Comparison of ENCODE assay signal across 8 cellular contexts in the genomic region with DNA sequence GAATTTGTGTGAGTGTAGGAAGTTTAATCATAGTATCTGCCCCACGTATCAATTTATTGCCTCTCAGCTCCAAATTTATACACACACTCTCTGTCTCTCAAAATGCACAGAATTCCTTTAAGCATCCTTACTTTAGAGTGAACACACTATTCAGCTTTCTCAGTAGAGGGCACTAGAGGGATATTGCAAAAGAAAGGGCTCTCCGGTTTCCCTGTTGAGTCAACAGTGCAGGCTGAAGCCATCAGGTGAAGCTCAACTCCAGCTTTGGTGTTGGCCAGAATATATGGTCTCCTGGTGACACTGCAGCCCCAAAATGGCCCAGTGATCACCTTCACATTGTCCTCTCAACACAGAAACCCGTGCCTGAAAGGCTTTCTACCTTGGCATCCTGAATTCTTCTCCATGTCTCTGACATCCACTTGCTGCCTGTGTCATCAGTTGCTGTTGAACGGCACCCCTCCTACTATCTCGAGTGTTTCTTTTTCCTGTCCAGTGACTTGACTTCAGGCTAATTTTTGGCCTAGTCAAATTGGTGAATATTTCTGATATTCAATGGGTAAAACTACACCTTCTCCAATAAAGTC.
A peak's percentile ranks its signal among the peaks of the same experiment; 100 is the strongest.
DNase-seq lines count a peak whose midpoint lies in the region; ATAC-seq and TF ChIP-seq lines count a peak whose summit lies in the region.

No MANE protein-coding gene starts in this region.

- in situ Hi-C loops in Panc1 (cut with HindIII; ENCODE audit: low pct_unique_long_range_greater_than_20kb, low sequenced_read_pairs) = no loop called here

- no TSS peak for BruUV-seq in Panc1 (replicated peaks; lab: Mats Ljungman, UMichigan)

- no peak overlapping the region for H3K27ac Mint-ChIP-seq in activated T-helper 2 cell treated with anti-CD3 and anti-CD28 coated beads, Interferon-gamma antibody, Interleukin-2, Interleukin-4, amounts not matched to agents 10 μg/mL and 5 μg/mL and 100 μg/mL, durations not matched to agents 14 hours and 24 hours and 36 hours
- H3K27ac Mint-ChIP-seq in activated naive CD4-positive, alpha-beta T cell treated with anti-CD3 and anti-CD28 coated beads for 36 hours = no peak overlapping the region

- TF ChIP-seq POLR2A in upper lobe of left lung (IDR thresholded peaks at IDR 0.05) = no peak

- no peaks in the 10 kb centered on the region for H3K4me1 ChIP-seq in Panc1 (ENCODE audit: control insufficient read depth, insufficient read depth, low read length)
- no peaks in the 10 kb centered on the region for H3K4me1 ChIP-seq in cardiac muscle cell (ENCODE audit: low read depth)
- H3K4me1 ChIP-seq in upper lobe of left lung = no peaks in the 10 kb centered on the region

- H3K4me3 ChIP-seq in GM12875 (ENCODE audit: low read depth, low read length) (no peak overlapping the region), Panc1 (ENCODE audit: low read depth in 2 of 2, low read length in 2 of 2) (no peak overlapping the region), cardiac muscle cell (no peak overlapping the region), upper lobe of left lung (no peak overlapping the region)

- peaks cover 5% of the 10 kb centered on the region for H3K9me3 Mint-ChIP-seq in activated T-helper 2 cell treated with anti-CD3 and anti-CD28 coated beads, Interferon-gamma antibody, Interleukin-2, Interleukin-4, amounts not matched to agents 10 μg/mL and 5 μg/mL and 100 μg/mL, durations not matched to agents 14 hours and 24 hours and 36 hours
- H3K9me3 Mint-ChIP-seq in activated naive CD4-positive, alpha-beta T cell treated with anti-CD3 and anti-CD28 coated beads for 36 hours = peaks cover under 1% of the 10 kb centered on the region

- intact Hi-C loops in Panc1 (cut with micrococcal nuclease; ENCODE audit: unreplicated experiment) = no loop called here
- intact Hi-C loops in activated T-helper 2 cell treated with anti-CD3 and anti-CD28 coated beads, Interferon-gamma antibody, Interleukin-2, Interleukin-4, amounts not matched to agents 10 μg/mL and 5 μg/mL and 100 μg/mL, durations not matched to agents 14 hours and 24 hours and 36 hours (cut with micrococcal nuclease) = no loop called here
- intact Hi-C loops in activated naive CD4-positive, alpha-beta T cell treated with anti-CD3 and anti-CD28 coated beads for 36 hours (cut with micrococcal nuclease) = loop anchor here (2.0 kb wide), 1 partner anchor 817 kb away; no protein-coding TSS in a partner anchor

- H3K4me1 Mint-ChIP-seq in activated T-helper 2 cell treated with anti-CD3 and anti-CD28 coated beads, Interferon-gamma antibody, Interleukin-2, Interleukin-4, amounts not matched to agents 10 μg/mL and 5 μg/mL and 100 μg/mL, durations not matched to agents 14 hours and 24 hours and 36 hours (ENCODE audit: low read depth) = no peaks in the 10 kb centered on the region
- no peaks in the 10 kb centered on the region for H3K4me1 Mint-ChIP-seq in activated naive CD4-positive, alpha-beta T cell treated with anti-CD3 and anti-CD28 coated beads for 36 hours (ENCODE audit: low read depth)

- WGBS in upper lobe of left lung, 2 donors = 28% methylated on average over 5 of the region's 5 CpGs

- H3K27ac ChIP-seq in Panc1 (ENCODE audit: low read length) (no peak overlapping the region), cardiac muscle cell (no peak overlapping the region), upper lobe of left lung (no peak overlapping the region)

- TF ChIP-seq EP300 in upper lobe of left lung (IDR thresholded peaks at IDR 0.05) = no peak

- DNase-seq in HuH-7 (ENCODE audit: low spot score) (peak; percentile 39), Panc1 (ENCODE audit: low read depth, low spot score) (peak; percentile 7), cardiac muscle cell (ENCODE audit: low read depth in 1 of 2, low spot score in 1 of 2) (peak; percentile 37 to 73), upper lobe of left lung (no peak)
- DNase-seq in activated T-helper 2 cell treated with anti-CD3 and anti-CD28 coated beads, Interferon-gamma antibody, Interleukin-2, Interleukin-4, amounts not matched to agents 10 μg/mL and 5 μg/mL and 100 μg/mL, durations not matched to agents 14 hours and 24 hours and 36 hours (ENCODE audit: low spot score) = no peak
- DNase-seq in activated naive CD4-positive, alpha-beta T cell treated with anti-CD3 and anti-CD28 coated beads for 36 hours = no peak

- CTCF ChIA-PET in Panc1 (lab: Charles Lee) = no interaction called here
- CTCF ChIA-PET in activated naive CD4-positive, alpha-beta T cell treated with anti-CD3 and anti-CD28 coated beads for 36 hours (lab: Charles Lee) = no interaction called here

- no peak overlapping the region for H3K4me3 Mint-ChIP-seq in activated T-helper 2 cell treated with anti-CD3 and anti-CD28 coated beads, Interferon-gamma antibody, Interleukin-2, Interleukin-4, amounts not matched to agents 10 μg/mL and 5 μg/mL and 100 μg/mL, durations not matched to agents 14 hours and 24 hours and 36 hours (ENCODE audit: low read depth)
- H3K4me3 Mint-ChIP-seq in activated naive CD4-positive, alpha-beta T cell treated with anti-CD3 and anti-CD28 coated beads for 36 hours = no peak overlapping the region

- H3K9me3 ChIP-seq in Panc1 (ENCODE audit: control insufficient read depth, insufficient read depth, low read depth, low read length) = no peaks in the 10 kb centered on the region
- H3K9me3 ChIP-seq in cardiac muscle cell (ENCODE audit: low read depth) = no peaks in the 10 kb centered on the region
- H3K9me3 ChIP-seq in upper lobe of left lung = no peaks in the 10 kb centered on the region

- POLR2A ChIA-PET in Panc1 (lab: Charles Lee) = no interaction called here

- peak; percentile 35; the same call in 1 of the 2 replicates for TF ChIP-seq CTCF in GM12875 (IDR thresholded peaks at IDR 0.05; ENCODE audit: borderline replicate concordance, insufficient read depth, low read depth, low read length)
- TF ChIP-seq CTCF in Panc1 (IDR thresholded peaks at IDR 0.05) = peak; percentile 54
- peak; percentile 57 for TF ChIP-seq CTCF in cardiac muscle cell (IDR thresholded peaks at IDR 0.05; ENCODE audit: low read depth, low read length)
- peak in 4 of 6 experiments; percentile 11 to 38 (median 30) for TF ChIP-seq CTCF in upper lobe of left lung (IDR thresholded peaks at IDR 0.05)

- no peaks in the 10 kb centered on the region for H3K36me3 Mint-ChIP-seq in activated T-helper 2 cell treated with anti-CD3 and anti-CD28 coated beads, Interferon-gamma antibody, Interleukin-2, Interleukin-4, amounts not matched to agents 10 μg/mL and 5 μg/mL and 100 μg/mL, durations not matched to agents 14 hours and 24 hours and 36 hours (ENCODE audit: low read depth)
- no peaks in the 10 kb centered on the region for H3K36me3 Mint-ChIP-seq in activated naive CD4-positive, alpha-beta T cell treated with anti-CD3 and anti-CD28 coated beads for 36 hours (ENCODE audit: low read depth)

- H3K27me3 Mint-ChIP-seq in activated T-helper 2 cell treated with anti-CD3 and anti-CD28 coated beads, Interferon-gamma antibody, Interleukin-2, Interleukin-4, amounts not matched to agents 10 μg/mL and 5 μg/mL and 100 μg/mL, durations not matched to agents 14 hours and 24 hours and 36 hours (ENCODE audit: low read depth) = no peaks in the 10 kb centered on the region
- H3K27me3 Mint-ChIP-seq in activated naive CD4-positive, alpha-beta T cell treated with anti-CD3 and anti-CD28 coated beads for 36 hours (ENCODE audit: low read depth) = no peaks in the 10 kb centered on the region

- H3K27me3 ChIP-seq in Panc1 (ENCODE audit: control insufficient read depth, insufficient read depth, low read length) (no peaks in the 10 kb centered on the region), cardiac muscle cell (no peaks in the 10 kb centered on the region), upper lobe of left lung (no peaks in the 10 kb centered on the region)

- H3K36me3 ChIP-seq in Panc1 (ENCODE audit: control insufficient read depth, insufficient read depth, low read length) = no peaks in the 10 kb centered on the region
- no peaks in the 10 kb centered on the region for H3K36me3 ChIP-seq in cardiac muscle cell
- H3K36me3 ChIP-seq in upper lobe of left lung = no peaks in the 10 kb centered on the region

- ATAC-seq in Panc1 = peak; percentile 63; the same call in 1 of the 2 replicates
- peak; percentile 53 to 62 for ATAC-seq in upper lobe of left lung (ENCODE audit: low FRiP score in 2 of 2)
- no peak for ATAC-seq in HG02840 (IDR thresholded peaks at IDR 0.05; ENCODE audit: low FRiP score, unreplicated experiment)

Comparison
In these comparisons a context has a peak if more than half of its experiments do, and no peak if none do; other contexts are left out.
1. DNase-seq: peak in HuH-7 (single experiment), Panc1 (single experiment) and cardiac muscle cell (2 of 2); none in upper lobe of left lung (0 of 2), activated T-helper 2 cell treated with anti-CD3 and anti-CD28 coated beads, Interferon-gamma antibody, Interleukin-2, Interleukin-4, amounts not matched to agents 10 μg/mL and 5 μg/mL and 100 μg/mL, durations not matched to agents 14 hours and 24 hours and 36 hours (single experiment) and activated naive CD4-positive, alpha-beta T cell treated with anti-CD3 and anti-CD28 coated beads for 36 hours (single experiment).
2. Peak in every context shown above with its lines, with median percentiles within 50 percentile points of each other: CTCF ChIP-seq.